23 cellular contexts compared by ENCODE assay signal in genomic region chr14:73140924-73141323, GRCh38. TPM values are rescaled to one million over a fixed set of nuclear protein-coding genes. Genes with fewer than 3 reads are reported as not detected.
DNase-seq lines count a peak whose midpoint lies in the region; ATAC-seq and TF ChIP-seq lines count a peak whose summit lies in the region.
"Had no signal": no experiment of that assay in that cellular context is flagged by ENCODE, and none has a peak within 500 bp of the region (broad histone marks: within the 10 kb centered on the region; RNA-seq: fewer than 3 reads in every experiment).

No MANE protein-coding gene starts in this region.

- H3K9me3 ChIP-seq in trophoblast cell (ENCODE audit: insufficient read depth, low read depth, low read length), result no peaks in the 10 kb centered on the region
- H3K9me3 ChIP-seq: BLaER1 treated with 17β-estradiol and CSF1 and Interleukin-3, amounts not matched to agents 10 nM and 100 nM; mucosa of descending colon; pancreas had no signal

- H3K27me3 ChIP-seq in trophoblast cell (ENCODE audit: insufficient read depth, low read length), result no peaks in the 10 kb centered on the region
- H3K27me3 ChIP-seq: BLaER1 treated with 17β-estradiol and CSF1 and Interleukin-3, amounts not matched to agents 10 nM and 100 nM; foreskin keratinocyte; pancreas had no signal

- no peaks in the 10 kb centered on the region for H3K27me3 Mint-ChIP-seq in activated CD4-positive, alpha-beta T cell treated with anti-CD3 and anti-CD28 coated beads, Interleukin-2, amount 10 ng/mL, durations not matched to agents 24 days and 14 days
- no peaks in the 10 kb centered on the region for H3K27me3 Mint-ChIP-seq in IgD-negative memory B cell
- peaks cover 5% of the 10 kb centered on the region for H3K27me3 Mint-ChIP-seq in endothelial cell (ENCODE audit: unreplicated experiment)
- H3K27me3 Mint-ChIP-seq: activated T-cell treated with anti-CD3 and anti-CD28 coated beads, Interleukin-2, amount 50 U/mL, for 24 hours had no signal

- H3K36me3 Mint-ChIP-seq in activated CD4-positive, alpha-beta T cell treated with anti-CD3 and anti-CD28 coated beads, Interleukin-2, amount 10 ng/mL, durations not matched to agents 24 days and 14 days (ENCODE audit: low read depth), result peaks cover 19% of the 10 kb centered on the region
- H3K36me3 Mint-ChIP-seq in IgD-negative memory B cell, result peaks cover 1% of the 10 kb centered on the region
- peaks cover 12% of the 10 kb centered on the region for H3K36me3 Mint-ChIP-seq in endothelial cell (ENCODE audit: low read depth, unreplicated experiment)

- no peak overlapping the region for H2AK5ac ChIP-seq in trophoblast cell (ENCODE audit: low read length)

- H3K9me3 Mint-ChIP-seq in activated CD4-positive, alpha-beta T cell treated with anti-CD3 and anti-CD28 coated beads, Interleukin-2, amount 10 ng/mL, durations not matched to agents 24 days and 14 days, result no peaks in the 10 kb centered on the region
- no peaks in the 10 kb centered on the region for H3K9me3 Mint-ChIP-seq in IgD-negative memory B cell
- no peaks in the 10 kb centered on the region for H3K9me3 Mint-ChIP-seq in endothelial cell (ENCODE audit: unreplicated experiment)
- H3K9me3 Mint-ChIP-seq: activated T-cell treated with anti-CD3 and anti-CD28 coated beads, Interleukin-2, amount 50 U/mL, for 24 hours had no signal

- no peak overlapping the region for H4K8ac ChIP-seq in trophoblast cell (ENCODE audit: low read depth, low read length)

- peak overlapping the region; percentile 56 for H3K9ac ChIP-seq in trophoblast cell (ENCODE audit: low read length)
- H3K9ac ChIP-seq: BLaER1 treated with 17β-estradiol and CSF1 and Interleukin-3, amounts not matched to agents 10 nM and 100 nM had no signal

- H3K27ac ChIP-seq in caudate nucleus (ENCODE audit: low read depth, low read length) (peak overlapping the region; percentile 78), trophoblast cell (ENCODE audit: low read depth, low read length) (no peak overlapping the region)
- H3K27ac ChIP-seq: BLaER1 treated with 17β-estradiol and CSF1 and Interleukin-3, amounts not matched to agents 10 nM and 100 nM; foreskin keratinocyte; pancreas; SK-N-MC had no signal

- no peak overlapping the region for H2BK12ac ChIP-seq in trophoblast cell (ENCODE audit: low read length)

- H3K14ac ChIP-seq in trophoblast cell (ENCODE audit: low read length), result no peak overlapping the region

- H2AFZ ChIP-seq in trophoblast cell (ENCODE audit: insufficient read depth, low read length, poor library complexity), result no peak overlapping the region

- no peak overlapping the region for H2BK5ac ChIP-seq in trophoblast cell (ENCODE audit: low read depth, low read length, poor library complexity)

- no peak overlapping the region for H3K4me3 ChIP-seq in trophoblast cell (ENCODE audit: low read depth, low read length)
- H3K4me3 ChIP-seq: BLaER1 treated with 17β-estradiol and CSF1 and Interleukin-3, amounts not matched to agents 10 nM and 100 nM; mucosa of descending colon; pancreas; SK-N-MC had no signal

- DNase-seq in activated CD4-positive, alpha-beta T cell treated with anti-CD3 and anti-CD28 coated beads, Interleukin-2, amount 10 ng/mL, durations not matched to agents 24 days and 14 days, result no peak
- DNase-seq in activated CD4-positive, alpha-beta T cell treated with anti-CD3 and anti-CD28 coated beads, Interleukin-2, amount 50 U/mL, for 48 hours, result no peak
- DNase-seq in caudate nucleus (lab: John Stamatoyannopoulos, UW) (no peak), trophoblast cell (no peak), endothelial cell (ENCODE audit: low spot score) (no peak), SHP77 treated with DMSO at 0.1 percent for 48 hours (lab: John Stamatoyannopoulos, UW) (no peak)
- DNase-seq: 8988T; activated CD4-positive, alpha-beta T cell treated with anti-CD3 and anti-CD28 coated beads for 48 hours; activated T-cell treated with anti-CD3 and anti-CD28 coated beads, Interleukin-2, amount 50 U/mL, for 24 hours; amniotic stem cell; foreskin keratinocyte; KG1; mucosa of descending colon; NCI-H1092; NCI-H2107; NCI-H526 treated with DMSO at 0.1 percent for 48 hours; pancreas; PC-3; stimulated activated CD4-positive, alpha-beta T cell treated with anti-CD3 and anti-CD28 coated beads, Interleukin-2, amount 100 ng/mL, for 48 hours had no signal

- peaks cover 0 to 2% of the 10 kb centered on the region in 2 experiments for H3K36me3 ChIP-seq in trophoblast cell (ENCODE audit: control insufficient read depth in 1 of 2, insufficient read depth in 2 of 2, low read length in 2 of 2)
- H3K36me3 ChIP-seq: pancreas had no signal

- H4K91ac ChIP-seq in trophoblast cell (ENCODE audit: low read depth, low read length), result no peak overlapping the region

- H2BK120ac ChIP-seq in trophoblast cell (ENCODE audit: insufficient read depth, low read length, poor library complexity), result no peak overlapping the region

- ATAC-seq in HG03342 (IDR thresholded peaks at IDR 0.05; ENCODE audit: unreplicated experiment), result no peak
- ATAC-seq: foreskin keratinocyte, mucosa of descending colon, pancreas, PC-3 had no signal

- no peak overlapping the region for H4K12ac ChIP-seq in trophoblast cell (ENCODE audit: low read depth, low read length)

- TF ChIP-seq CTCF in endothelial cell (IDR thresholded peaks at IDR 0.05; ENCODE audit: unreplicated experiment), result no peak

- H3K4me1 Mint-ChIP-seq in activated CD4-positive, alpha-beta T cell treated with anti-CD3 and anti-CD28 coated beads, Interleukin-2, amount 10 ng/mL, durations not matched to agents 24 days and 14 days, result peaks cover 40% of the 10 kb centered on the region
- H3K4me1 Mint-ChIP-seq in IgD-negative memory B cell, result peaks cover 31 to 39% (median 32%) of the 10 kb centered on the region in 3 donors
- peaks cover 9% of the 10 kb centered on the region for H3K4me1 Mint-ChIP-seq in endothelial cell (ENCODE audit: unreplicated experiment)

- intact Hi-C loops in activated CD4-positive, alpha-beta T cell treated with anti-CD3 and anti-CD28 coated beads, Interleukin-2, amount 10 ng/mL, durations not matched to agents 24 days and 14 days (cut with micrococcal nuclease), result no loop called here

- H3K23ac ChIP-seq in trophoblast cell (ENCODE audit: low read length), result no peak overlapping the region

- peaks cover 9% of the 10 kb centered on the region for H3K79me1 ChIP-seq in trophoblast cell (ENCODE audit: low read length)

- H3K79me2 ChIP-seq in trophoblast cell (ENCODE audit: control insufficient read depth, insufficient read depth, low read length, poor library complexity), result peaks cover 11% of the 10 kb centered on the region

- no peak overlapping the region for H3K4me3 Mint-ChIP-seq in activated CD4-positive, alpha-beta T cell treated with anti-CD3 and anti-CD28 coated beads, Interleukin-2, amount 10 ng/mL, durations not matched to agents 24 days and 14 days
- peak overlapping the region in 1 of 4 donors; percentile 58 for H3K4me3 Mint-ChIP-seq in IgD-negative memory B cell
- no peak overlapping the region for H3K4me3 Mint-ChIP-seq in endothelial cell (ENCODE audit: unreplicated experiment)
- H3K4me3 Mint-ChIP-seq: activated T-cell treated with anti-CD3 and anti-CD28 coated beads, Interleukin-2, amount 50 U/mL, for 24 hours had no signal

- H3K27ac Mint-ChIP-seq in activated CD4-positive, alpha-beta T cell treated with anti-CD3 and anti-CD28 coated beads, Interleukin-2, amount 10 ng/mL, durations not matched to agents 24 days and 14 days, result peak overlapping the region; percentile 13
- H3K27ac Mint-ChIP-seq in IgD-negative memory B cell, result peak overlapping the region in 2 of 3 donors; percentile 35 to 36
- H3K27ac Mint-ChIP-seq in endothelial cell (ENCODE audit: unreplicated experiment), result no peak overlapping the region
- H3K27ac Mint-ChIP-seq: activated T-cell treated with anti-CD3 and anti-CD28 coated beads, Interleukin-2, amount 50 U/mL, for 24 hours had no signal

- H3K18ac ChIP-seq in trophoblast cell (ENCODE audit: low read length), result no peak overlapping the region

- no peak overlapping the region for H3K4me2 ChIP-seq in trophoblast cell (ENCODE audit: low read length)

- no peak overlapping the region for H3K4ac ChIP-seq in trophoblast cell (ENCODE audit: low read depth, low read length)

- no CpG with 5 or more reads among the region's 1 CpG for WGBS in trophoblast cell (ENCODE audit: extremely low coverage, insufficient coverage, insufficient read length)

- H3K4me1 ChIP-seq in trophoblast cell (ENCODE audit: control insufficient read depth in 1 of 2, insufficient read depth in 2 of 2, low read length in 2 of 2), result peaks cover 5 to 8% of the 10 kb centered on the region in 2 experiments
- H3K4me1 ChIP-seq: foreskin keratinocyte had no signal

RNA-seq across cellular contexts. Expression of gene PSEN1, which starts 4.6 kb away (rescaled TPM):
- 34.1 and 39.1 TPM in 2 replicates for total RNA-seq in activated CD4-positive, alpha-beta T cell treated with anti-CD3 and anti-CD28 coated beads, Interleukin-2, amount 10 ng/mL, durations not matched to agents 24 days and 14 days
- 35.3 TPM for polyA plus RNA-seq in IgD-negative memory B cell
- polyA plus RNA-seq in trophoblast cell (2013), result 49.1 and 51.7 TPM in 2 replicates
- total RNA-seq in endothelial cell (ENCODE audit: unreplicated experiment), result 75.3 TPM
